8 cellular contexts compared by ENCODE assay signal in genomic region chr6:87322304-87323212, GRCh38. TPM values are rescaled to one million over a fixed set of nuclear protein-coding genes. Genes with fewer than 3 reads are reported as not detected.
DNase-seq lines count a peak whose midpoint lies in the region; ATAC-seq and TF ChIP-seq lines count a peak whose summit lies in the region.

A gene with protein sequence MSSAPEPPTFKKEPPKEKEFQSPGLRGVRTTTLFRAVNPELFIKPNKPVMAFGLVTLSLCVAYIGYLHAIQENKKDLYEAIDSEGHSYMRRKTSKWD (plus strand): TSS chr6:87322588. CDS start chr6:87337032, 14,444 bp downstream.

- no peaks in the 10 kb centered on the region for H3K27me3 ChIP-seq in neural cell (ENCODE audit: insufficient read depth, low read depth, low read length)

- H3K36me3 ChIP-seq in neural cell (ENCODE audit: insufficient read depth, low read length): no peaks in the 10 kb centered on the region

- ATAC-seq in GM21717 (IDR thresholded peaks at IDR 0.05; ENCODE audit: unreplicated experiment): peak; percentile 99
- ATAC-seq in activated T-helper 17 cell treated with anti-CD3 and anti-CD28 coated beads, Interleukin-2, amount 50 U/mL, for 72 hours (replicated peaks): peak; percentile 99

- peak within 1 kb of the TSS; percentile 71 for H2AFZ ChIP-seq in neural cell (ENCODE audit: low read depth, low read length)

- peaks cover 8% of the 10 kb centered on the region for H3K79me2 ChIP-seq in neural cell (replicated peaks; ENCODE audit: insufficient read depth, low read length)

- peak within 1 kb of the TSS; percentile 42 for H3K27ac ChIP-seq in neural cell (ENCODE audit: low read length)

- H3K4me2 ChIP-seq in neural cell (ENCODE audit: low read length): peak within 1 kb of the TSS; percentile 53

- no peaks in the 10 kb centered on the region for H3K27me3 Mint-ChIP-seq in activated T-helper 17 cell treated with anti-CD3 and anti-CD28 coated beads, Interleukin-2, amount 50 U/mL, for 72 hours
- H3K27me3 Mint-ChIP-seq in stimulated activated naive CD8-positive, alpha-beta T cell treated with anti-CD3 and anti-CD28 coated beads, Interleukin-15, Interleukin-2, amounts not matched to agents 100 ng/mL and 50 ng/mL, for 24 hours: no peaks in the 10 kb centered on the region

- H3K9me3 ChIP-seq in neural cell (ENCODE audit: low read length): no peaks in the 10 kb centered on the region

- DNase-seq in Daoy (ENCODE audit: low read depth) (peak; percentile 83), RKO (ENCODE audit: low spot score) (peak; percentile 78), fibroblast of the aortic adventitia (ENCODE audit: low read depth) (peak; percentile 61)
- DNase-seq in Jurkat, Clone E6-1 (ENCODE audit: low read depth, low spot score): peak; percentile 45

- peak; percentile 16 for TF ChIP-seq EP300 in neural cell (conservative IDR thresholded peaks at IDR 0.05; ENCODE audit: poor library complexity, severe bottlenecking)

- H3K4me3 ChIP-seq in Jurkat, Clone E6-1 (ENCODE audit: low read length): peak within 1 kb of the TSS; percentile 98
- H3K4me3 ChIP-seq in fibroblast of the aortic adventitia (ENCODE audit: low read depth, low read length) (peak within 1 kb of the TSS; percentile 98), neural cell (ENCODE audit: low read length) (peak within 1 kb of the TSS; percentile 97)

- peak; percentile 55 for TF ChIP-seq RAD21 in neural cell (conservative IDR thresholded peaks at IDR 0.05)

- H3K9me3 Mint-ChIP-seq in activated T-helper 17 cell treated with anti-CD3 and anti-CD28 coated beads, Interleukin-2, amount 50 U/mL, for 72 hours: peaks cover 5% of the 10 kb centered on the region
- H3K9me3 Mint-ChIP-seq in stimulated activated naive CD8-positive, alpha-beta T cell treated with anti-CD3 and anti-CD28 coated beads, Interleukin-15, Interleukin-2, amounts not matched to agents 100 ng/mL and 50 ng/mL, for 24 hours: peaks cover 4% of the 10 kb centered on the region

- peak within 1 kb of the TSS; percentile 94 for H3K27ac Mint-ChIP-seq in activated T-helper 17 cell treated with anti-CD3 and anti-CD28 coated beads, Interleukin-2, amount 50 U/mL, for 72 hours
- H3K27ac Mint-ChIP-seq in stimulated activated naive CD8-positive, alpha-beta T cell treated with anti-CD3 and anti-CD28 coated beads, Interleukin-15, Interleukin-2, amounts not matched to agents 100 ng/mL and 50 ng/mL, for 24 hours: peak within 1 kb of the TSS; percentile 91

- H3K4me3 Mint-ChIP-seq in activated T-helper 17 cell treated with anti-CD3 and anti-CD28 coated beads, Interleukin-2, amount 50 U/mL, for 72 hours: peak within 1 kb of the TSS; percentile 96
- H3K4me3 Mint-ChIP-seq in stimulated activated naive CD8-positive, alpha-beta T cell treated with anti-CD3 and anti-CD28 coated beads, Interleukin-15, Interleukin-2, amounts not matched to agents 100 ng/mL and 50 ng/mL, for 24 hours: peak within 1 kb of the TSS; percentile 97

- TF ChIP-seq CTCF in fibroblast of the aortic adventitia (IDR thresholded peaks at IDR 0.05; ENCODE audit: insufficient read depth, low read length) (peak; percentile 85), neural cell (IDR thresholded peaks at IDR 0.05; ENCODE audit: poor library complexity, severe bottlenecking) (peak; percentile 99)

- no peaks in the 10 kb centered on the region for H3F3A ChIP-seq in neural cell (ENCODE audit: insufficient read depth, low read length, poor library complexity, severe bottlenecking)

- peaks cover 5% of the 10 kb centered on the region for H3K4me1 Mint-ChIP-seq in activated T-helper 17 cell treated with anti-CD3 and anti-CD28 coated beads, Interleukin-2, amount 50 U/mL, for 72 hours
- H3K4me1 Mint-ChIP-seq in stimulated activated naive CD8-positive, alpha-beta T cell treated with anti-CD3 and anti-CD28 coated beads, Interleukin-15, Interleukin-2, amounts not matched to agents 100 ng/mL and 50 ng/mL, for 24 hours (ENCODE audit: low read depth): peaks cover 18% of the 10 kb centered on the region

- no peaks in the 10 kb centered on the region for H3K9me2 ChIP-seq in neural cell (ENCODE audit: insufficient read depth, low read length)

- no peaks in the 10 kb centered on the region for H4K20me1 ChIP-seq in neural cell (ENCODE audit: insufficient read depth)

- H3K9ac ChIP-seq in neural cell (ENCODE audit: low read length): peak within 1 kb of the TSS; percentile 84

- no peaks in the 10 kb centered on the region for H3K36me3 Mint-ChIP-seq in activated T-helper 17 cell treated with anti-CD3 and anti-CD28 coated beads, Interleukin-2, amount 50 U/mL, for 72 hours (ENCODE audit: low read depth)
- H3K36me3 Mint-ChIP-seq in stimulated activated naive CD8-positive, alpha-beta T cell treated with anti-CD3 and anti-CD28 coated beads, Interleukin-15, Interleukin-2, amounts not matched to agents 100 ng/mL and 50 ng/mL, for 24 hours (ENCODE audit: low read depth): no peaks in the 10 kb centered on the region

TF ChIP-seq in neural cell, 6 proteins besides CTCF, POLR2A, EP300 and RAD21:
- TF ChIP-seq REST (IDR thresholded peaks at IDR 0.05; ENCODE audit: borderline replicate concordance) (peak; percentile 34), SMC3 (conservative IDR thresholded peaks at IDR 0.05; ENCODE audit: poor library complexity) (peak; percentile 58), EZH2 (IDR thresholded peaks at IDR 0.05; ENCODE audit: borderline replicate concordance, insufficient read depth, low read length, poor library complexity, severe bottlenecking) (no peak), MXI1 (conservative IDR thresholded peaks at IDR 0.05; ENCODE audit: poor library complexity, severe bottlenecking) (peak; percentile 67), TAF1 (IDR thresholded peaks at IDR 0.05; ENCODE audit: low read depth) (no peak), POLR2AphosphoS5 (IDR thresholded peaks at IDR 0.05) (peak; percentile 76)

RNA-seq across cellular contexts. Expression of the gene that starts here (rescaled TPM):
- total RNA-seq in Daoy (2014; rRNA removed; shearing (Covaris generic)): 2.8 and 3.4 TPM in 2 replicates
- polyA plus RNA-seq in Jurkat, Clone E6-1 (2012; ENCODE audit: insufficient read depth, insufficient read length): 17.2 TPM
- 1 to 10 TPM; 5.0 to 6.2 TPM for total RNA-seq in activated T-helper 17 cell treated with anti-CD3 and anti-CD28 coated beads, Interleukin-2, amount 50 U/mL, for 72 hours
- total RNA-seq in fibroblast of the aortic adventitia (ENCODE audit: low replicate concordance): 5.4 and 9.7 TPM in 2 replicates
- polyA plus RNA-seq in neural cell: 27.5 and 30.6 TPM in 2 replicates
- 39.2 and 44.8 TPM in 2 replicates for polyA minus RNA-seq in neural cell

Comparison
In these comparisons a context has a peak if more than half of its experiments do, and no peak if none do; other contexts are left out.
1. Peak in every context shown above with its lines: DNase-seq, ATAC-seq, H3K4me3 ChIP-seq and H3K27ac ChIP-seq.